21 cellular contexts compared by ENCODE assay signal in genomic region chr13:40464349-40464748, GRCh38.
DNase-seq lines count a peak whose midpoint lies in the region; ATAC-seq and TF ChIP-seq lines count a peak whose summit lies in the region.
"Had no signal": no experiment of that assay in that cellular context is flagged by ENCODE, and none has a peak within 500 bp of the region (broad histone marks: within the 10 kb centered on the region; RNA-seq: fewer than 3 reads in every experiment).

No MANE protein-coding gene starts in this region.

- intact Hi-C loops in activated CD8-positive, alpha-beta T cell treated with anti-CD3 and anti-CD28 coated beads for 36 hours (cut with micrococcal nuclease), result no loop called here

- no peak overlapping the region for H3K4me3 Mint-ChIP-seq in activated CD8-positive, alpha-beta T cell treated with anti-CD3 and anti-CD28 coated beads for 36 hours
- H3K4me3 Mint-ChIP-seq: activated CD4-positive, alpha-beta memory T cell treated with anti-CD3 and anti-CD28 coated beads for 36 hours; neural progenitor cell had no signal

- CTCF ChIA-PET in activated CD8-positive, alpha-beta T cell treated with anti-CD3 and anti-CD28 coated beads for 36 hours (lab: Charles Lee), result no interaction called here

- peaks cover 1% of the 10 kb centered on the region for H3K9me3 Mint-ChIP-seq in activated CD8-positive, alpha-beta T cell treated with anti-CD3 and anti-CD28 coated beads for 36 hours
- H3K9me3 Mint-ChIP-seq: activated CD4-positive, alpha-beta memory T cell treated with anti-CD3 and anti-CD28 coated beads for 36 hours had no signal

- H3K27ac Mint-ChIP-seq in activated CD8-positive, alpha-beta T cell treated with anti-CD3 and anti-CD28 coated beads for 36 hours, result no peak overlapping the region
- H3K27ac Mint-ChIP-seq: activated CD4-positive, alpha-beta memory T cell treated with anti-CD3 and anti-CD28 coated beads for 36 hours; neural progenitor cell had no signal

- DNase-seq in DMS53 (lab: John Stamatoyannopoulos, UW) (peak; percentile 91), NAMALWA (ENCODE audit: low spot score) (peak; percentile 84), NCI-H510A treated with DMSO at 0.1 percent for 48 hours (lab: John Stamatoyannopoulos, UW) (peak; percentile 44), germinal center (ENCODE audit: low spot score) (peak; percentile 46), EL (no peak), HT-29 (ENCODE audit: low spot score) (no peak)
- DNase-seq in activated CD8-positive, alpha-beta T cell treated with anti-CD3 and anti-CD28 coated beads for 36 hours, result no peak
- DNase-seq: activated CD4-positive, alpha-beta memory T cell treated with anti-CD3 and anti-CD28 coated beads for 36 hours; activated naive CD4-positive, alpha-beta T cell; activated T-cell treated with anti-CD3 and anti-CD28 coated beads, Interleukin-2, amount 50 U/mL, for 1 hour; amygdala; DMS 273 treated with DMSO at 0.1 percent for 48 hours; heart right ventricle; left ventricle myocardium inferior; PC-9; stimulated activated naive CD8-positive, alpha-beta T cell treated with anti-CD3 and anti-CD28 coated beads, Interleukin-15, Interleukin-2, amounts not matched to agents 100 U/mL and 50 U/mL, for 24 hours; T-helper 2 cell; tibial artery had no signal

- POLR2A ChIA-PET in activated CD8-positive, alpha-beta T cell treated with anti-CD3 and anti-CD28 coated beads for 36 hours (lab: Charles Lee), result no interaction called here

- no peak for ATAC-seq in GM18519 (IDR thresholded peaks at IDR 0.05; ENCODE audit: low FRiP score, unreplicated experiment)
- no peak for ATAC-seq in activated CD8-positive, alpha-beta T cell treated with anti-CD3 and anti-CD28 coated beads for 36 hours
- ATAC-seq: HepG2; stimulated activated naive CD8-positive, alpha-beta T cell treated with anti-CD3 and anti-CD28 coated beads, Interleukin-15, Interleukin-2, amounts not matched to agents 100 U/mL and 50 U/mL, for 24 hours had no signal

- H3K4me1 Mint-ChIP-seq in activated CD8-positive, alpha-beta T cell treated with anti-CD3 and anti-CD28 coated beads for 36 hours (ENCODE audit: low read depth), result no peaks in the 10 kb centered on the region
- H3K4me1 Mint-ChIP-seq: neural progenitor cell had no signal

- H3K27me3 Mint-ChIP-seq in activated CD8-positive, alpha-beta T cell treated with anti-CD3 and anti-CD28 coated beads for 36 hours, result no peaks in the 10 kb centered on the region
- H3K27me3 Mint-ChIP-seq: activated CD4-positive, alpha-beta memory T cell treated with anti-CD3 and anti-CD28 coated beads for 36 hours had no signal

- no peak for TF ChIP-seq CTCF in activated CD8-positive, alpha-beta T cell treated with anti-CD3 and anti-CD28 coated beads for 36 hours (IDR thresholded peaks at IDR 0.05)

- H3K36me3 Mint-ChIP-seq in activated CD8-positive, alpha-beta T cell treated with anti-CD3 and anti-CD28 coated beads for 36 hours (ENCODE audit: low read depth), result no peaks in the 10 kb centered on the region
- H3K36me3 Mint-ChIP-seq: activated CD4-positive, alpha-beta memory T cell treated with anti-CD3 and anti-CD28 coated beads for 36 hours; neural progenitor cell had no signal

Comparison
In these comparisons a context has a peak if more than half of its experiments do, and no peak if none do; other contexts are left out.
1. DNase-seq: peak in DMS53 (single experiment), NAMALWA (single experiment), NCI-H510A treated with DMSO at 0.1 percent for 48 hours (single experiment) and germinal center (single experiment); none in activated CD8-positive, alpha-beta T cell treated with anti-CD3 and anti-CD28 coated beads for 36 hours (single experiment), EL (single experiment) and HT-29 (single experiment).